Comparison of ENCODE assay signal across 2 cellular contexts in the genomic region with DNA sequence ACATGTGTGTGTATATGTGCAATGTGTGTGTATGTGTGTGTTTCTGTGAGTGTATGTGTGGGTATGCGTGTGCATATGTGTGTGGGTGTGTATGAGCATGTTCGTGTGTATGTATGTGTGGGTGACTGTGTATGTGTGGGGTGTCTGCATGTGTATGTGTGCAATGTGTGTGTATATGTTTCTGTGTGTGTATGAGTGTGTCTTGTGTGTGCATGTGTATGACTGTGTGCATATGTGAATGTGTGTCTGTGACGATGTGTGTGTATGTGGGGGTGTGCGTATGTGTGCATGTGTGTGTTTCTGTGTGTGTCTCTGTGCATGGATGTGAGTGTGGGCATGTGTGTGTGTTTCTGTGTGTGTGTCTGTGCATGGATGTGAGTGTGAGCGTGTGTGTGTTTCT.
TF ChIP-seq lines count a peak whose summit lies in the region.

No MANE protein-coding gene starts in this region.

TF ChIP-seq in GM12878, 131 proteins besides CTCF, POLR2A, EP300 and RAD21:
- TF ChIP-seq BCL3 (IDR thresholded peaks at IDR 0.05; ENCODE audit: borderline replicate concordance, insufficient read depth, low read depth, low read length, poor library complexity, severe bottlenecking) = peak; percentile 42
- TF ChIP-seq SMAD1 (IDR thresholded peaks at IDR 0.05; ENCODE audit: low read depth, partially characterized antibody) = no peak

TF ChIP-seq in endothelial cell of umbilical vein, 7 proteins besides CTCF, POLR2A, EP300 and RAD21:
- TF ChIP-seq GATA2 (IDR thresholded peaks at IDR 0.05; ENCODE audit: insufficient read depth, insufficient read length, low read depth, low read length) (no peak), MYC (IDR thresholded peaks at IDR 0.05; ENCODE audit: low read depth, low read length) (no peak), JUN (IDR thresholded peaks at IDR 0.05; ENCODE audit: borderline replicate concordance, insufficient read depth, insufficient read length, low read depth) (no peak), POLR2AphosphoS5 (IDR thresholded peaks at IDR 0.05; ENCODE audit: insufficient read depth, low read depth, low read length) (no peak), EZH2 (IDR thresholded peaks at IDR 0.05; ENCODE audit: borderline replicate concordance, low read depth, low read length, severe bottlenecking) (no peak), FOS (IDR thresholded peaks at IDR 0.05; ENCODE audit: borderline replicate concordance, insufficient read depth, low read length) (no peak)
